Comparison of ENCODE assay signal across 19 cellular contexts in the genomic region with DNA sequence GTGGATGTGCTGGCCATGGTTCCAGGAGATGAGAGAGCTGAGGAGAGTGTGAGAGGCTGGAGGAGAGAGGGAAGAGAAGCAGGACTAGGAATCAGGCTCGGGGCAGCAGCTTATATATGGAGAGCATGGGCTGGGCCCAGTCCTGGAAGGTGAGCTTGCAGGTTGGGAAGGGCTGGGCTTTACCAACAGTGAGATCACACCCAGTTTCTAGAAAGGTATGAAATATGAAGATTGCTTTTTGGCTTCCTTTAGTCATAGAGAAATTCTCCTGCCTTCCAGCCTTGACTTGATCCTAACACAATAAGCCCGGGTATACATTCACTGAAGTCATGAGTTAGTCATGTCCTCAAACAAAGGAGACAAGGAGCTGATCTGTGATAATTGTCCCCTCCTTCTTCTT. TPM values are rescaled to one million over a fixed set of nuclear protein-coding genes. Genes with fewer than 3 reads are reported as not detected.
"Had no signal": no experiment of that assay in that cellular context is flagged by ENCODE, and none has a peak within 500 bp of the region (broad histone marks: within the 10 kb centered on the region; RNA-seq: fewer than 3 reads in every experiment).

Gene KRT6A (minus strand): TSS at position 86 of the 400 bp plus-strand sequence. CDS start 69 bp downstream, at position 17.

- H3K27ac Mint-ChIP-seq: activated naive CD8-positive, alpha-beta T cell; endodermal cell; neural progenitor cell; stimulated activated memory B cell treated with anti-CD40 and anti-IgM and Interleukin-4, amounts not matched to agents 10 μg/mL and 1 μg/mL and 100 μg/mL, for 72 hours had no signal

- H3K4me1 ChIP-seq: pancreas had no signal

- H3K9me3 ChIP-seq: heart right ventricle, pancreas, upper lobe of right lung had no signal

- H3K9me3 Mint-ChIP-seq: neural progenitor cell; stimulated activated memory B cell treated with anti-CD40 and anti-IgM and Interleukin-4, amounts not matched to agents 10 μg/mL and 1 μg/mL and 100 μg/mL, for 72 hours had no signal

- H3K36me3 ChIP-seq: brain microvascular endothelial cell, heart right ventricle, neural progenitor cell, pancreas, upper lobe of right lung had no signal

- ATAC-seq: heart right ventricle; pancreas; stimulated activated memory B cell treated with anti-CD40 and anti-IgM and Interleukin-4, amounts not matched to agents 10 μg/mL and 1 μg/mL and 100 μg/mL, for 72 hours; upper lobe of right lung had no signal

- DNase-seq: activated CD4-positive, alpha-beta T cell treated with anti-CD3 and anti-CD28 coated beads, Interleukin-2, amount 50 U/mL, for 1 hour; activated CD4-positive, CD25-positive, alpha-beta regulatory T cell; activated effector memory CD4-positive, alpha-beta T cell treated with Interleukin-2 at 50 U/mL for 16 hours; activated T-cell treated with anti-CD3 and anti-CD28 coated beads, Interleukin-2, amount 50 U/mL, for 1 hour; brain microvascular endothelial cell; dermis blood vessel endothelial cell; endodermal cell; heart right ventricle; kidney; pancreas; small intestine; T-helper 2 cell; upper lobe of right lung had no signal

- H3K4me3 Mint-ChIP-seq: activated naive CD8-positive, alpha-beta T cell; endodermal cell; neural progenitor cell; stimulated activated memory B cell treated with anti-CD40 and anti-IgM and Interleukin-4, amounts not matched to agents 10 μg/mL and 1 μg/mL and 100 μg/mL, for 72 hours had no signal

- H3K4me3 ChIP-seq: heart right ventricle, neural progenitor cell, pancreas, upper lobe of right lung had no signal

- FAIRE-seq: frontal cortex, kidney, pancreas, small intestine, TTC549 had no signal

- H3K27me3 ChIP-seq: neural progenitor cell, pancreas, upper lobe of right lung had no signal

- H3K27ac ChIP-seq: brain microvascular endothelial cell, heart right ventricle, neural progenitor cell, pancreas, upper lobe of right lung had no signal

- H3K4me2 ChIP-seq: neural progenitor cell had no signal

- H2AFZ ChIP-seq: neural progenitor cell had no signal

- H3K36me3 Mint-ChIP-seq: activated naive CD8-positive, alpha-beta T cell; neural progenitor cell; stimulated activated memory B cell treated with anti-CD40 and anti-IgM and Interleukin-4, amounts not matched to agents 10 μg/mL and 1 μg/mL and 100 μg/mL, for 72 hours had no signal

- H3K9ac ChIP-seq: neural progenitor cell had no signal

RNA-seq across cellular contexts. Expression of gene KRT6A, which starts in this region (rescaled TPM):
- total RNA-seq: cerebellum, endodermal cell, frontal cortex, kidney had no signal
